Comparison of ENCODE assay signal across 8 cellular contexts in genomic region chr14:79899610-79900009, GRCh38.
"Had no signal": no experiment of that assay in that cellular context is flagged by ENCODE, and none has a peak within 500 bp of the region (broad histone marks: within the 10 kb centered on the region; RNA-seq: fewer than 3 reads in every experiment).

No MANE protein-coding gene starts in this region.

- H3K9ac ChIP-seq: GM23248 had no signal

- H3K4me1 Mint-ChIP-seq: IgD-negative memory B cell had no signal

- ATAC-seq: HCT116, HepG2 had no signal

- H3K36me3 ChIP-seq: HAP-1 had no signal

- H3K4me3 Mint-ChIP-seq: IgD-negative memory B cell had no signal

- H3K9me3 ChIP-seq: HAP-1 had no signal

- H3K27ac ChIP-seq: GM23248, HL-60 had no signal

- H3K36me3 Mint-ChIP-seq: IgD-negative memory B cell had no signal

- H2AFZ ChIP-seq: GM23248 had no signal

- H3K4me3 ChIP-seq: GM23248, HAP-1 had no signal

- H3K27me3 Mint-ChIP-seq: IgD-negative memory B cell had no signal

- H3K4me1 ChIP-seq: HAP-1 had no signal

- DNase-seq: GM23248, GOT3, H7 had no signal

- H3K27ac Mint-ChIP-seq: IgD-negative memory B cell had no signal
